Comparison of ENCODE assay signal across 17 cellular contexts in genomic region chr19:35220315-35220921, GRCh38. TPM values are rescaled to one million over a fixed set of nuclear protein-coding genes. Genes with fewer than 3 reads are reported as not detected.
DNase-seq lines count a peak whose midpoint lies in the region; ATAC-seq, FAIRE-seq and TF ChIP-seq lines count a peak whose summit lies in the region.
"Had no signal": no experiment of that assay in that cellular context is flagged by ENCODE, and none has a peak within 500 bp of the region (broad histone marks: within the 10 kb centered on the region; RNA-seq: fewer than 3 reads in every experiment).

No MANE protein-coding gene starts in this region.

- no peak for TF ChIP-seq POLR2A in esophagus muscularis mucosa (IDR thresholded peaks at IDR 0.05; ENCODE audit: low read depth)

- no peak for TF ChIP-seq EP300 in esophagus muscularis mucosa (IDR thresholded peaks at IDR 0.05)

- H3K36me3 ChIP-seq in esophagus muscularis mucosa, result no peaks in the 10 kb centered on the region
- H3K36me3 ChIP-seq in small intestine (ENCODE audit: control insufficient read depth in 2 of 2, insufficient read depth in 2 of 2, low read length in 2 of 2), result no peaks in the 10 kb centered on the region
- H3K36me3 ChIP-seq: neutrophil, transverse colon had no signal

- no peak for FAIRE-seq in small intestine (lab: Jason Lieb, UNC)
- FAIRE-seq: GM18507 had no signal

- no peak for ATAC-seq in Right ventricle myocardium inferior
- ATAC-seq: activated CD4-positive, CD25-positive, alpha-beta regulatory T cell treated with anti-CD3 and anti-CD28 coated beads, Interleukin-2, amount 50 U/mL, for 24 hours had no signal

- peaks cover 0 to 10% (median 4%) of the 10 kb centered on the region in 4 donors for H3K9me3 ChIP-seq in esophagus muscularis mucosa
- no peaks in the 10 kb centered on the region for H3K9me3 ChIP-seq in small intestine (ENCODE audit: control insufficient read depth, low read depth)
- H3K9me3 ChIP-seq: neutrophil, transverse colon had no signal

- H3K4me3 Mint-ChIP-seq in activated naive CD4-positive, alpha-beta T cell treated with anti-CD3 and anti-CD28 coated beads for 36 hours, result no peak overlapping the region
- H3K4me3 Mint-ChIP-seq: brain had no signal

- H3K27ac ChIP-seq in esophagus muscularis mucosa (replicated peaks in 1 of 4), result no peak overlapping the region
- H3K27ac ChIP-seq in small intestine (ENCODE audit: low read depth in 1 of 2, low read length in 1 of 2), result peak overlapping the region in 1 of 2 donors; percentile 41
- H3K27ac ChIP-seq: neutrophil, transverse colon had no signal

- no peaks in the 10 kb centered on the region for H3K36me3 Mint-ChIP-seq in activated naive CD4-positive, alpha-beta T cell treated with anti-CD3 and anti-CD28 coated beads for 36 hours (ENCODE audit: low read depth)
- H3K36me3 Mint-ChIP-seq: brain had no signal

- intact Hi-C loops in activated naive CD4-positive, alpha-beta T cell treated with anti-CD3 and anti-CD28 coated beads for 36 hours (cut with micrococcal nuclease), result no loop called here
- intact Hi-C loops in esophagus muscularis mucosa (cut with DNase I), result no loop called here
- intact Hi-C loops in Right ventricle myocardium inferior (cut with DNase I), result no loop called here

- no peak overlapping the region for H3K27ac Mint-ChIP-seq in activated naive CD4-positive, alpha-beta T cell treated with anti-CD3 and anti-CD28 coated beads for 36 hours
- H3K27ac Mint-ChIP-seq: brain had no signal

- peak; percentile 4 for DNase-seq in activated naive CD4-positive, alpha-beta T cell treated with anti-CD3 and anti-CD28 coated beads for 36 hours
- no peak for DNase-seq in activated naive CD4-positive, alpha-beta T cell treated with Interleukin-2 at 50 U/mL for 16 hours
- DNase-seq in OCI-M1 (lab: John Stamatoyannopoulos, UW), result peak; percentile 95
- DNase-seq in esophagus muscularis mucosa (ENCODE audit: extremely low spot score), result peak; percentile 74
- DNase-seq in small intestine, result peak; percentile 49
- no peak for DNase-seq in dermis blood vessel endothelial cell
- DNase-seq in Right ventricle myocardium inferior (ENCODE audit: missing footprints), result no peak
- no peak for DNase-seq in CD1c-positive myeloid dendritic cell (ENCODE audit: extremely low spot score)
- DNase-seq: NCI-H2029 treated with DMSO at 0.1 percent for 48 hours; stimulated activated CD4-positive, alpha-beta T cell treated with anti-CD3 and anti-CD28 coated beads, Interleukin-4, amount 100 ng/mL, for 4 hours; transverse colon had no signal

- H3K27me3 Mint-ChIP-seq in activated naive CD4-positive, alpha-beta T cell treated with anti-CD3 and anti-CD28 coated beads for 36 hours (ENCODE audit: low read depth), result no peaks in the 10 kb centered on the region

- H3K4me1 Mint-ChIP-seq in activated naive CD4-positive, alpha-beta T cell treated with anti-CD3 and anti-CD28 coated beads for 36 hours (ENCODE audit: low read depth), result peaks cover 35% of the 10 kb centered on the region
- H3K4me1 Mint-ChIP-seq: brain had no signal

- H3K9me3 Mint-ChIP-seq in activated naive CD4-positive, alpha-beta T cell treated with anti-CD3 and anti-CD28 coated beads for 36 hours, result peaks cover 7% of the 10 kb centered on the region

- peaks cover 0 to 24% (median 0%) of the 10 kb centered on the region in 4 donors for H3K27me3 ChIP-seq in esophagus muscularis mucosa
- H3K27me3 ChIP-seq in small intestine (ENCODE audit: control insufficient read depth in 2 of 2, insufficient read depth in 2 of 2, low read length in 2 of 2), result no peaks in the 10 kb centered on the region
- H3K27me3 ChIP-seq: transverse colon had no signal

- no peak for TF ChIP-seq CTCF in esophagus muscularis mucosa (IDR thresholded peaks at IDR 0.05)

- H3K4me1 ChIP-seq in esophagus muscularis mucosa (peaks cover 0 to 9% (median 4%) of the 10 kb centered on the region in 4 donors), small intestine (ENCODE audit: control insufficient read depth in 2 of 2, insufficient read depth in 1 of 2, low read depth in 1 of 2, low read length in 1 of 2) (no peaks in the 10 kb centered on the region)

- WGBS in esophagus muscularis mucosa, result 75% methylated on average over 3 of the region's 3 CpGs
- WGBS in small intestine, 3 donors, result 28 to 50% (median 43%) methylated on average over 3 of the region's 3 CpGs

- H3K4me3 ChIP-seq in esophagus muscularis mucosa (no peak overlapping the region), small intestine (ENCODE audit: low read depth in 1 of 2, low read length in 2 of 2) (no peak overlapping the region)
- H3K4me3 ChIP-seq: transverse colon had no signal

- CTCF ChIA-PET in activated naive CD4-positive, alpha-beta T cell treated with anti-CD3 and anti-CD28 coated beads for 36 hours (lab: Charles Lee), result no interaction called here

RNA-seq across cellular contexts. Expression of gene FAM187B, which starts 8.1 kb away (rescaled TPM):
- not detected for total RNA-seq in activated naive CD4-positive, alpha-beta T cell treated with anti-CD3 and anti-CD28 coated beads for 36 hours
- total RNA-seq in esophagus muscularis mucosa, result not detected
- polyA plus RNA-seq in small intestine, result not detected
- total RNA-seq in dermis blood vessel endothelial cell, result not detected in 2 replicates
- not detected for total RNA-seq in Right ventricle myocardium inferior
- total RNA-seq: fibroblast of villous mesenchyme, lung microvascular endothelial cell, transverse colon had no signal

RNA-seq across cellular contexts. Expression of gene LSR, which starts 28.4 kb away (rescaled TPM):
- total RNA-seq in activated naive CD4-positive, alpha-beta T cell treated with anti-CD3 and anti-CD28 coated beads for 36 hours, result 10 to 100 TPM in 1 of 2 experiments, 1 to 10 TPM in 1; 8.2 to 11.2 TPM
- total RNA-seq in esophagus muscularis mucosa (10 to 100 TPM in 2 of 4 donors, 1 to 10 TPM in 2; 5.1 to 19.2 (median 10.8) TPM), dermis blood vessel endothelial cell (0.56 and 2.0 TPM in 2 replicates), Right ventricle myocardium inferior (6.8 TPM)
- 100 to 1,000 TPM in 1 of 3 donors, 10 to 100 TPM in 2; 51.6 to 136 (median 70.2) TPM for polyA plus RNA-seq in small intestine

RNA-seq across cellular contexts. Expression of gene USF2, which starts 48.3 kb away (rescaled TPM):
- 100 to 1,000 TPM; 136 to 144 TPM for total RNA-seq in activated naive CD4-positive, alpha-beta T cell treated with anti-CD3 and anti-CD28 coated beads for 36 hours
- total RNA-seq in esophagus muscularis mucosa, result 100 to 1,000 TPM; 111 to 122 (median 116) TPM
- 100 to 1,000 TPM in 1 of 3 donors, 10 to 100 TPM in 2; 74.7 to 127 (median 92.1) TPM for polyA plus RNA-seq in small intestine
- total RNA-seq in dermis blood vessel endothelial cell, result 47.5 and 58.2 TPM in 2 replicates
- total RNA-seq in Right ventricle myocardium inferior, result 151 TPM

Comparison
In these comparisons a context has a peak if more than half of its experiments do, and no peak if none do; other contexts are left out.
1. DNase-seq: peak in activated naive CD4-positive, alpha-beta T cell treated with anti-CD3 and anti-CD28 coated beads for 36 hours (single experiment), OCI-M1 (single experiment), esophagus muscularis mucosa (single experiment) and small intestine (single experiment); none in activated naive CD4-positive, alpha-beta T cell treated with Interleukin-2 at 50 U/mL for 16 hours (single experiment), dermis blood vessel endothelial cell (single experiment), Right ventricle myocardium inferior (single experiment) and CD1c-positive myeloid dendritic cell (single experiment).